In genomic region chr4:123856689-123857545, GRCh38 we compare ENCODE assay signal across 8 cellular contexts.
A peak's percentile ranks its signal among the peaks of the same experiment; 100 is the strongest.
DNase-seq lines count a peak whose midpoint lies in the region; ATAC-seq and TF ChIP-seq lines count a peak whose summit lies in the region.

No MANE protein-coding gene starts in this region.

- peak; percentile 45 for DNase-seq in AG08395 (ENCODE audit: low spot score)
- peak; percentile 11 for DNase-seq in NCI-H1417 treated with DMSO at 0.1 percent for 48 hours (lab: John Stamatoyannopoulos, UW)
- peak; percentile 79 for DNase-seq in endodermal cell
- no peak for DNase-seq in mesothelial cell of epicardium (ENCODE audit: low spot score in 2 of 2, unreplicated experiment in 2 of 2)
- no peak for DNase-seq in GM13976 (ENCODE audit: low spot score)
- no peak for DNase-seq in stimulated activated CD4-positive, alpha-beta T cell treated with anti-CD3 and anti-CD28 coated beads, Interleukin-4, amount 100 ng/mL, for 1 hour
- DNase-seq in NCI-H2029 treated with DMSO at 0.1 percent for 48 hours (lab: John Stamatoyannopoulos, UW) = no peak

- peak overlapping the region; percentile 41 for H3K27ac Mint-ChIP-seq in endodermal cell
- peak overlapping the region; percentile 48 for H3K27ac Mint-ChIP-seq in mesothelial cell of epicardium

- H3K4me3 Mint-ChIP-seq in endodermal cell (no peak overlapping the region), mesothelial cell of epicardium (no peak overlapping the region)

- peaks cover 5% of the 10 kb centered on the region for H3K4me1 ChIP-seq in endodermal cell (ENCODE audit: control insufficient read depth, insufficient read depth, low read length)

- no peak for ATAC-seq in GM19328 (IDR thresholded peaks at IDR 0.05; ENCODE audit: unreplicated experiment)

- in situ Hi-C loops in GM13976 (cut with MboI; ENCODE audit: low sequenced_read_pairs, unreplicated experiment) = no loop called here

- peak overlapping the region; percentile 50 for H3K4me3 ChIP-seq in endodermal cell (ENCODE audit: low read length)

- H3K36me3 ChIP-seq in endodermal cell (ENCODE audit: control insufficient read depth, insufficient read depth, low read length) = no peaks in the 10 kb centered on the region

- H3K27ac ChIP-seq in endodermal cell (ENCODE audit: low read depth, low read length) = peak overlapping the region; percentile 79

- H3K36me3 Mint-ChIP-seq in endodermal cell (ENCODE audit: low read depth) = no peaks in the 10 kb centered on the region
- no peaks in the 10 kb centered on the region for H3K36me3 Mint-ChIP-seq in mesothelial cell of epicardium

- H3K4me1 Mint-ChIP-seq in endodermal cell = peaks cover 14% of the 10 kb centered on the region
- peaks cover 13% of the 10 kb centered on the region for H3K4me1 Mint-ChIP-seq in mesothelial cell of epicardium

- H3K27me3 ChIP-seq in endodermal cell (ENCODE audit: control insufficient read depth, insufficient read depth, low read length, poor library complexity, severe bottlenecking) = peaks cover 9% of the 10 kb centered on the region

- no peaks in the 10 kb centered on the region for H3K9me3 Mint-ChIP-seq in endodermal cell
- no peaks in the 10 kb centered on the region for H3K9me3 Mint-ChIP-seq in mesothelial cell of epicardium

- WGBS in endodermal cell (ENCODE audit: insufficient coverage in 1 of 2, insufficient read length in 1 of 2), 2 experiments = 1 to 29% methylated on average over 7 to 9 of the region's 9 CpGs

- H3K27me3 Mint-ChIP-seq in endodermal cell (ENCODE audit: insufficient read depth) (peaks cover 8% of the 10 kb centered on the region), mesothelial cell of epicardium (ENCODE audit: low read depth) (no peaks in the 10 kb centered on the region)

- TF ChIP-seq CTCF in endodermal cell (conservative IDR thresholded peaks at IDR 0.05) (peak; percentile 62), mesothelial cell of epicardium (IDR thresholded peaks at IDR 0.05; ENCODE audit: unreplicated experiment) (no peak), GM13976 (IDR thresholded peaks at IDR 0.05; ENCODE audit: borderline replicate concordance, control extremely low read depth, extremely low read depth, insufficient read depth, missing control alignments) (no peak)

- H3K9ac ChIP-seq in endodermal cell (ENCODE audit: extremely low read depth, low read length, poor library complexity, severe bottlenecking) = no peak overlapping the region

- H3K9me3 ChIP-seq in endodermal cell (ENCODE audit: control insufficient read depth, low read length) = no peaks in the 10 kb centered on the region

Comparison
In these comparisons a context has a peak if more than half of its experiments do, and no peak if none do; other contexts are left out.
1. DNase-seq: peak in AG08395 (single experiment), NCI-H1417 treated with DMSO at 0.1 percent for 48 hours (single experiment) and endodermal cell (single experiment); none in mesothelial cell of epicardium (0 of 2), GM13976 (single experiment), stimulated activated CD4-positive, alpha-beta T cell treated with anti-CD3 and anti-CD28 coated beads, Interleukin-4, amount 100 ng/mL, for 1 hour (single experiment) and NCI-H2029 treated with DMSO at 0.1 percent for 48 hours (single experiment).